In genomic region chr1:180854001-180854400, GRCh38 we compare ENCODE assay signal across 1 cellular context.
TF ChIP-seq lines count a peak whose summit lies in the region.

No MANE protein-coding gene starts in this region.

TF ChIP-seq in K562, 482 proteins besides CTCF, POLR2A, EP300 and RAD21:
- TF ChIP-seq BHLHE40 (IDR thresholded peaks at IDR 0.05; ENCODE audit: low read length), result no peak
- TF ChIP-seq GTF2E2 (tag; IDR thresholded peaks at IDR 0.05), result peak; percentile 34; the same call in 1 of the 2 replicates
